ENCODE assay signal across 8 cellular contexts in the genomic region with DNA sequence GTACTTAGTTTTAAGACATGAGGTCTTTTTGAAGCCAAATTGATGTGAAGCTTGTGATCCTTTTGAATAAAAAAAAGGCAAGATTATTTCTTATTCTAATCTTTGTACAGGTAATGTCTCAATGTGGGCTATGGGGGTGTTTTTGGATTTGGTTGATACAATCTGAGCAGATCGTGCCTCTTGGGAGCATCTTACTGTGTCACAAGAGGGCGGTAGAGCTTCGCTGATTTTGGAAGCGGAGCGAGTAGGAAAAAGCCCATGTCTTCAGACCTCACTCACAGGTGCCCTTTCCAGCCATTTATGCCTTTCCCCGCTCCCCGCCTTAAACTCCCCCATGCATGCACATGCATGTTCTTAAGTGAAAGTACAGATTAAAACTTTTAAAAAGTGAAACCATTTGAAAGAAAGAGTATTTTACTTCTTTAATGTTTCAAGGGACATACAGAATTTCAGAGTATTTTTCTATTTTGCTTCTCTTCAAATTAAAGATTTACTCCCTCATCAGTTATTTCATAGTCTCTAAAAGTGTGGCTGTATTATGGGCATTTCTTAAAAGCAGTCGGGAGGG. TPM values are rescaled to one million over a fixed set of nuclear protein-coding genes. Genes with fewer than 3 reads are reported as not detected.
DNase-seq lines count a peak whose midpoint lies in the region; FAIRE-seq and TF ChIP-seq lines count a peak whose summit lies in the region.

No MANE protein-coding gene starts in this region.

- H4K20me1 ChIP-seq in fibroblast of lung (ENCODE audit: control insufficient read depth, extremely low read depth, insufficient read depth, low read length): no peaks in the 10 kb centered on the region

- no peak overlapping the region for H2AFZ ChIP-seq in fibroblast of lung (ENCODE audit: low read length)

- no peaks in the 10 kb centered on the region for H3K9me3 Mint-ChIP-seq in nephron progenitor cell

- peaks cover 18% of the 10 kb centered on the region for H3K4me1 Mint-ChIP-seq in nephron progenitor cell

- H3K27me3 ChIP-seq in fibroblast of lung (ENCODE audit: control insufficient read depth, insufficient read depth, low read length) (peaks cover 3% of the 10 kb centered on the region), thyroid gland (no peaks in the 10 kb centered on the region)

- no peak for FAIRE-seq in HTR-8/SVneo (lab: Jason Lieb, UNC)

- H3K27me3 Mint-ChIP-seq in nephron progenitor cell (ENCODE audit: low read depth, poor library complexity): peaks cover 15% of the 10 kb centered on the region

- H3K9ac ChIP-seq in fibroblast of lung (ENCODE audit: insufficient read depth, low read length): no peak overlapping the region

- H3K27ac ChIP-seq in fibroblast of lung (ENCODE audit: insufficient read depth, low read length): no peak overlapping the region
- no peak overlapping the region for H3K27ac ChIP-seq in thyroid gland

- H3K36me3 ChIP-seq in fibroblast of lung (ENCODE audit: control insufficient read depth, insufficient read depth, low read length) (no peaks in the 10 kb centered on the region), thyroid gland (no peaks in the 10 kb centered on the region)

- no peaks in the 10 kb centered on the region for H3K4me1 ChIP-seq in fibroblast of lung (ENCODE audit: control insufficient read depth, extremely low read depth, insufficient read depth, low read length)
- no peaks in the 10 kb centered on the region for H3K4me1 ChIP-seq in thyroid gland

- H3K4me3 ChIP-seq in fibroblast of lung (replicated peaks in 1 of 4; ENCODE audit: control extremely low read depth in 1 of 4, insufficient read depth in 1 of 4, low read depth in 3 of 4, low read length in 4 of 4) (no peak overlapping the region), thyroid gland (replicated peaks in 1 of 3) (no peak overlapping the region)

- 9 to 10% methylated on average over 8 of the region's 8 CpGs for WGBS in thyroid gland, 2 donors

- H3K79me2 ChIP-seq in fibroblast of lung (ENCODE audit: control insufficient read depth, insufficient read depth, low read length): no peaks in the 10 kb centered on the region

- peak; percentile 13 for DNase-seq in NK-92 treated with Interleukin-12 subunit alpha and Interleukin-12 subunit beta, amount 100 ng/mL, for 24 hours (lab: John Stamatoyannopoulos, UW)
- no peak for DNase-seq in NK-92 (lab: John Stamatoyannopoulos, UW; ENCODE audit: unreplicated experiment)
- DNase-seq in HTR-8/SVneo (ENCODE audit: insufficient read length, low spot score): peak; percentile 59
- DNase-seq in NOMO-1 treated with DMSO at 0.1 percent for 48 hours (lab: John Stamatoyannopoulos, UW; ENCODE audit: unreplicated experiment): peak; percentile 60
- peak; percentile 33 for DNase-seq in activated T-cell treated with anti-CD3 and anti-CD28 coated beads for 48 hours (ENCODE audit: low read depth)
- DNase-seq in fibroblast of lung (ENCODE audit: low read depth in 2 of 2): peak; percentile 54 to 79
- DNase-seq in nephron progenitor cell: peak; percentile 66
- peak; percentile 71 to 75 for DNase-seq in thyroid gland

- TF ChIP-seq CTCF in fibroblast of lung (conservative IDR thresholded peaks at IDR 0.05 in 1 of 2, IDR thresholded peaks at IDR 0.05 in 1 of 2; ENCODE audit: low read depth in 1 of 2, low read length in 2 of 2) (peak; percentile 91 to 96), nephron progenitor cell (IDR thresholded peaks at IDR 0.05) (peak; percentile 80), thyroid gland (IDR thresholded peaks at IDR 0.05) (peak; percentile 51 to 86 (median 79))

- H3K4me3 Mint-ChIP-seq in nephron progenitor cell: no peak overlapping the region

- intact Hi-C loops in thyroid gland (cut with DNase I): loop anchor here (2.0 to 5.0 kb wide), 2 partner anchors 139 to 274 kb away; a partner anchor contains a TSS

- no peak for TF ChIP-seq POLR2A in thyroid gland (IDR thresholded peaks at IDR 0.05)

- no peaks in the 10 kb centered on the region for H3K36me3 Mint-ChIP-seq in nephron progenitor cell (ENCODE audit: low read depth)

- H3K4me2 ChIP-seq in fibroblast of lung (ENCODE audit: extremely low read depth, insufficient read depth, low read length): no peak overlapping the region

- no peak overlapping the region for H3K27ac Mint-ChIP-seq in nephron progenitor cell

- H3K9me3 ChIP-seq in fibroblast of lung (ENCODE audit: control insufficient read depth, insufficient read depth, low read depth, low read length) (no peaks in the 10 kb centered on the region), thyroid gland (no peaks in the 10 kb centered on the region)

RNA-seq across cellular contexts. Expression of a gene that starts 18.8 kb away (rescaled TPM):
- not detected in 2 replicates for total RNA-seq in fibroblast of lung
- not detected in 2 replicates for polyA plus RNA-seq in fibroblast of lung
- polyA plus RNA-seq in fibroblast of lung (2012): not detected in 2 replicates
- polyA minus RNA-seq in fibroblast of lung (ENCODE audit: low replicate concordance): not detected in 2 replicates
- 1 to 10 TPM; 1.6 to 3.8 (median 1.9) TPM for total RNA-seq in thyroid gland

RNA-seq across cellular contexts. Expression of a gene that starts 20.1 kb away (rescaled TPM):
- 14.0 and 14.9 TPM in 2 replicates for total RNA-seq in fibroblast of lung
- 15.3 and 16.0 TPM in 2 replicates for polyA plus RNA-seq in fibroblast of lung
- 12.2 and 14.1 TPM in 2 replicates for polyA plus RNA-seq in fibroblast of lung (2012)
- 1.7 and 5.4 TPM in 2 replicates for polyA minus RNA-seq in fibroblast of lung (ENCODE audit: low replicate concordance)
- total RNA-seq in thyroid gland: 10 to 100 TPM in 3 of 4 donors, 1 to 10 TPM in 1; 9.0 to 34.7 (median 17.9) TPM

RNA-seq across cellular contexts. Expression of a gene that starts 22.7 kb away (rescaled TPM):
- not detected in 2 replicates for total RNA-seq in fibroblast of lung
- polyA plus RNA-seq in fibroblast of lung: not detected in 2 replicates
- polyA plus RNA-seq in fibroblast of lung (2012): not detected in 2 replicates
- polyA minus RNA-seq in fibroblast of lung (ENCODE audit: low replicate concordance): not detected in 2 replicates
- total RNA-seq in thyroid gland: not detected

RNA-seq across cellular contexts. Expression of a gene that starts 35.6 kb away (rescaled TPM):
- total RNA-seq in fibroblast of lung: 5.6 and 6.3 TPM in 2 replicates
- 6.8 and 11.8 TPM in 2 replicates for polyA plus RNA-seq in fibroblast of lung
- 4.8 and 8.9 TPM in 2 replicates for polyA plus RNA-seq in fibroblast of lung (2012)
- 0.48 and 1.7 TPM in 2 replicates for polyA minus RNA-seq in fibroblast of lung (ENCODE audit: low replicate concordance)
- total RNA-seq in thyroid gland: 1 to 10 TPM; 1.6 to 6.9 (median 3.0) TPM
